In genomic region chr19:56155124-56155687, GRCh38 we compare ENCODE assay signal across 11 cellular contexts. TPM values are rescaled to one million over a fixed set of nuclear protein-coding genes. Genes with fewer than 3 reads are reported as not detected.
DNase-seq lines count a peak whose midpoint lies in the region; ATAC-seq and TF ChIP-seq lines count a peak whose summit lies in the region.
"Had no signal": no experiment of that assay in that cellular context is flagged by ENCODE, and none has a peak within 500 bp of the region (broad histone marks: within the 10 kb centered on the region; RNA-seq: fewer than 3 reads in every experiment).

No MANE protein-coding gene starts in this region.

- TF ChIP-seq CTCF in MCF 10A (IDR thresholded peaks at IDR 0.05; ENCODE audit: unreplicated experiment) (peak; percentile 36), breast epithelium (IDR thresholded peaks at IDR 0.05) (no peak), WERI-Rb-1 (IDR thresholded peaks at IDR 0.05; ENCODE audit: low read depth, low read length) (peak; percentile 87), left ventricle myocardium inferior (IDR thresholded peaks at IDR 0.05; ENCODE audit: borderline replicate concordance) (peak; percentile 58), upper lobe of left lung (IDR thresholded peaks at IDR 0.05) (peak; percentile 29 to 62 (median 35)), sigmoid colon (IDR thresholded peaks at IDR 0.05) (peak in 2 of 4 experiments; percentile 7 to 21)

- no peaks in the 10 kb centered on the region for H3K9me3 Mint-ChIP-seq in MCF 10A (ENCODE audit: unreplicated experiment)

- 62 to 75% methylated on average over 10 to 17 of the region's 17 CpGs for WGBS in upper lobe of left lung, 2 donors
- WGBS in sigmoid colon, 2 donors: 70 to 83% methylated on average over 17 of the region's 17 CpGs

- H3K27ac ChIP-seq in breast epithelium (no peak overlapping the region), WERI-Rb-1 (no peak overlapping the region), left ventricle myocardium inferior (replicated peaks) (peak overlapping the region; percentile 83), upper lobe of left lung (peak overlapping the region in 3 of 4 donors; percentile 10 to 83 (median 82)), sigmoid colon (no peak overlapping the region)
- H3K27ac ChIP-seq: SJSA1, suprapubic skin had no signal

- no peak for DNase-seq in MCF 10A (ENCODE audit: unreplicated experiment)
- DNase-seq in breast epithelium (ENCODE audit: low spot score in 2 of 2): no peak
- peak; percentile 66 for DNase-seq in WERI-Rb-1
- no peak for DNase-seq in left ventricle myocardium inferior
- peak in 1 of 2 donors; percentile 54 for DNase-seq in upper lobe of left lung
- DNase-seq in sigmoid colon: no peak
- no peak for DNase-seq in DMS153 treated with DMSO at 0.1 percent for 48 hours (lab: John Stamatoyannopoulos, UW; ENCODE audit: unreplicated experiment)

- no peaks in the 10 kb centered on the region for H3K4me1 Mint-ChIP-seq in MCF 10A (ENCODE audit: insufficient read depth, unreplicated experiment)

- H3K9me3 ChIP-seq in breast epithelium (no peaks in the 10 kb centered on the region), WERI-Rb-1 (ENCODE audit: severe bottlenecking) (peaks cover 2% of the 10 kb centered on the region), left ventricle myocardium inferior (replicated peaks) (no peaks in the 10 kb centered on the region), upper lobe of left lung (no peaks in the 10 kb centered on the region), sigmoid colon (no peaks in the 10 kb centered on the region)
- H3K9me3 ChIP-seq: SJSA1, suprapubic skin had no signal

- H3K4me3 ChIP-seq in breast epithelium (no peak overlapping the region), WERI-Rb-1 (ENCODE audit: low read depth, low read length) (no peak overlapping the region), left ventricle myocardium inferior (no peak overlapping the region), upper lobe of left lung (no peak overlapping the region), sigmoid colon (no peak overlapping the region)
- H3K4me3 ChIP-seq: SJSA1, suprapubic skin had no signal

- TF ChIP-seq EP300 in upper lobe of left lung (IDR thresholded peaks at IDR 0.05) (no peak), sigmoid colon (IDR thresholded peaks at IDR 0.05) (no peak)

- CTCF ChIA-PET in MCF 10A (lab: Yijun Ruan, JAX): interaction anchor here (0.7 to 2.1 kb wide), 3 partner anchors 9 to 285 kb away, joined by 3 to 9 read pairs (median 3); no protein-coding TSS in a partner anchor

- no peak overlapping the region for H3K27ac Mint-ChIP-seq in MCF 10A (ENCODE audit: low read depth, unreplicated experiment)

- H3K27me3 ChIP-seq in breast epithelium (no peaks in the 10 kb centered on the region), WERI-Rb-1 (ENCODE audit: insufficient read depth, low read depth, severe bottlenecking) (no peaks in the 10 kb centered on the region), left ventricle myocardium inferior (ENCODE audit: low read depth) (no peaks in the 10 kb centered on the region), upper lobe of left lung (no peaks in the 10 kb centered on the region), sigmoid colon (no peaks in the 10 kb centered on the region)
- H3K27me3 ChIP-seq: SJSA1, suprapubic skin had no signal

- H3K36me3 Mint-ChIP-seq in MCF 10A (ENCODE audit: insufficient read depth, unreplicated experiment): peaks cover 11% of the 10 kb centered on the region

- H3K36me3 ChIP-seq in breast epithelium (peaks cover 5% of the 10 kb centered on the region), WERI-Rb-1 (peaks cover 32% of the 10 kb centered on the region), left ventricle myocardium inferior (peaks cover 33% of the 10 kb centered on the region), upper lobe of left lung (peaks cover 0 to 41% (median 18%) of the 10 kb centered on the region in 4 donors), sigmoid colon (peaks cover 11 to 45% (median 14%) of the 10 kb centered on the region in 4 donors)

- POLR2A ChIA-PET in MCF 10A (lab: Yijun Ruan, JAX): interaction anchor here (0.9 kb wide), 1 partner anchor 12 kb away, joined by 3 read pairs; no protein-coding TSS in a partner anchor

- H3K4me1 ChIP-seq in breast epithelium (no peaks in the 10 kb centered on the region), left ventricle myocardium inferior (peaks cover 30% of the 10 kb centered on the region), upper lobe of left lung (peaks cover 15 to 18% (median 18%) of the 10 kb centered on the region in 4 donors), sigmoid colon (peaks cover 0 to 15% (median 7%) of the 10 kb centered on the region in 4 donors)
- H3K4me1 ChIP-seq: SJSA1, suprapubic skin had no signal

- intact Hi-C loops in MCF 10A (cut with micrococcal nuclease) (no loop called here), breast epithelium (cut with DNase I; ENCODE audit: low total_unique reads) (no loop called here), left ventricle myocardium inferior (cut with micrococcal nuclease) (no loop called here), sigmoid colon (cut with DNase I) (no loop called here)

- H3K27me3 Mint-ChIP-seq in MCF 10A (ENCODE audit: insufficient read depth, unreplicated experiment): no peaks in the 10 kb centered on the region

- BruUV-seq in MCF 10A (replicated peaks; lab: Mats Ljungman, UMichigan): no TSS peak

- TF ChIP-seq POLR2A in breast epithelium (IDR thresholded peaks at IDR 0.05) (no peak), upper lobe of left lung (IDR thresholded peaks at IDR 0.05) (no peak), sigmoid colon (IDR thresholded peaks at IDR 0.05) (no peak)

- H3K4me3 Mint-ChIP-seq in MCF 10A (ENCODE audit: unreplicated experiment): no peak overlapping the region

- ATAC-seq in upper lobe of left lung (ENCODE audit: low FRiP score in 2 of 2) (peak; percentile 35 to 39), GM18511 (IDR thresholded peaks at IDR 0.05; ENCODE audit: unreplicated experiment) (no peak)

RNA-seq across cellular contexts. Expression of gene ZNF444, which starts 14.1 kb away (rescaled TPM):
- total RNA-seq in MCF 10A (2022) (26.6 and 28.1 TPM in 2 replicates), breast epithelium (10 to 100 TPM; 13.9 to 38.5 (median 33.1) TPM), left ventricle myocardium inferior (19.2 TPM), upper lobe of left lung (100 to 1,000 TPM in 2 of 6 donors, 10 to 100 TPM in 4; 29.2 to 131 (median 61.3) TPM), sigmoid colon (10 to 100 TPM; 25.3 to 57.4 (median 34.1) TPM)
- polyA plus RNA-seq in sigmoid colon: 10 to 100 TPM; 11.4 to 27.9 (median 14.3) TPM

RNA-seq across cellular contexts. Expression of gene GALP, which starts 20.6 kb away (rescaled TPM):
- total RNA-seq in MCF 10A (2022) (not detected in 2 replicates), breast epithelium (not detected), left ventricle myocardium inferior (not detected), upper lobe of left lung (not detected), sigmoid colon (not detected)
- not detected for polyA plus RNA-seq in sigmoid colon
- total RNA-seq: HT1080, SJSA1, suprapubic skin had no signal

RNA-seq across cellular contexts. Expression of gene ZNF787, which starts 34.1 kb away (rescaled TPM):
- total RNA-seq in MCF 10A (2022) (58.2 and 68.6 TPM in 2 replicates), breast epithelium (10 to 100 TPM; 10.2 to 11.1 (median 10.4) TPM), left ventricle myocardium inferior (31.8 TPM), upper lobe of left lung (10 to 100 TPM; 20.5 to 45.4 (median 35.8) TPM), sigmoid colon (10 to 100 TPM; 11.0 to 14.1 (median 12.1) TPM)
- polyA plus RNA-seq in sigmoid colon: 10 to 100 TPM; 25.2 to 38.3 (median 26.1) TPM

RNA-seq across cellular contexts. Expression of gene ZSCAN5B, which starts 42.4 kb away (rescaled TPM):
- total RNA-seq in MCF 10A (2022) (not detected in 2 replicates), breast epithelium (not detected), left ventricle myocardium inferior (not detected), upper lobe of left lung (not detected), sigmoid colon (not detected)
- under 1 TPM in 2 of 3 donors, not detected in 1; 0.06 to 0.60 TPM for polyA plus RNA-seq in sigmoid colon
- total RNA-seq: HT1080, SJSA1, suprapubic skin had no signal

RNA-seq across cellular contexts. Expression of gene ZSCAN5C, which starts 46.9 kb away (rescaled TPM):
- total RNA-seq in MCF 10A (2022) (not detected in 2 replicates), breast epithelium (not detected), left ventricle myocardium inferior (not detected), upper lobe of left lung (not detected), sigmoid colon (not detected)
- not detected for polyA plus RNA-seq in sigmoid colon
- total RNA-seq: HT1080, SJSA1, suprapubic skin had no signal

Comparison
In these comparisons a context has a peak if more than half of its experiments do, and no peak if none do; other contexts are left out.
1. CTCF ChIP-seq: peak in MCF 10A (single experiment), WERI-Rb-1 (single experiment), left ventricle myocardium inferior (single experiment) and upper lobe of left lung (6 of 6); none in breast epithelium (0 of 3).
2. H3K27ac ChIP-seq: peak in left ventricle myocardium inferior (single experiment) and upper lobe of left lung (3 of 4); none in breast epithelium (0 of 2), WERI-Rb-1 (single experiment) and sigmoid colon (0 of 4).